Comparison of ENCODE assay signal across 8 cellular contexts in the genomic region with DNA sequence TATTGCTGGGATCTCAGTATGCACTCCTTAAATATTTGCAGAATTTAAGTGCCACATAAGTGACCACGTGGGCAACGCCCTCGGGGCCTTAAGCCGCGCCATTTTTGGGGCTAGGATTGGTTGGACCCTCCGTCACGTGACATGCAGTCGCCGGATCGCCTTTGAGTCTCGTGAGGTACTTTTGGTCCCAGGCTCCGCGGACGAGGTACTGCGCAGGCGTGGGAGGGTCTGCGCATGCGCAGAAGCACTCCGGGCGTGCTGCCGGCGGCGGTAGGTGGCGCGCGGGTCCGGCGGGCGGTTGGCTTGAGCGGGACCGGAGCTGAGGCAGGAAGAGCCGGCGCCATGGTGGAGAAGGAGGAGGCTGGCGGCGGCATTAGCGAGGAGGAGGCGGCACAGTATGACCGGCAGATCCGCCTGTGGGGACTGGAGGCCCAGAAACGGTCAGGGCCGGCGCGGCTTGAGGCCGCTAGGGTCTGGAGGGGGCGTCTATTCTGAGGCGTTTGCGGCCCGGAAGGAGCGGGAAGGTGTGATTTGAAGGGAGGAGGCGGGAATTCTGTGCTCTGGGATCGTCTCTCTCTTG. TPM values are rescaled to one million over a fixed set of nuclear protein-coding genes. Genes with fewer than 3 reads are reported as not detected.
A peak's percentile ranks its signal among the peaks of the same experiment; 100 is the strongest.
DNase-seq lines count a peak whose midpoint lies in the region; TF ChIP-seq lines count a peak whose summit lies in the region.

A gene (plus strand): TSS at position 247 of the 580 bp plus-strand sequence. CDS start 96 bp downstream, at position 343.

- H3K27ac Mint-ChIP-seq in activated naive CD4-positive, alpha-beta T cell treated with anti-CD3 and anti-CD28 coated beads, Interleukin-2, amount 10 ng/mL, durations not matched to agents 7 days and 5 days, result peak within 1 kb of the TSS; percentile 95

- H3K4me3 Mint-ChIP-seq in activated naive CD4-positive, alpha-beta T cell treated with anti-CD3 and anti-CD28 coated beads, Interleukin-2, amount 10 ng/mL, durations not matched to agents 7 days and 5 days, result peak within 1 kb of the TSS; percentile 98

- peak within 1 kb of the TSS; percentile 94 for H3K4me3 ChIP-seq in HFF-Myc (replicated peaks; ENCODE audit: low read depth, low read length)

- peaks cover 53% of the 10 kb centered on the region for H3K4me1 Mint-ChIP-seq in activated naive CD4-positive, alpha-beta T cell treated with anti-CD3 and anti-CD28 coated beads, Interleukin-2, amount 10 ng/mL, durations not matched to agents 7 days and 5 days

- DNase-seq in GM04503 (ENCODE audit: low read depth) (peak; percentile 85), HFF-Myc (ENCODE audit: extremely low read depth, low read depth) (peak; percentile 98), NAMALWA (ENCODE audit: low spot score) (peak; percentile 99), SK-N-DZ (ENCODE audit: low spot score) (peak; percentile 96), germinal center (ENCODE audit: low spot score) (peak; percentile 98), non-pigmented ciliary epithelial cell (ENCODE audit: low read depth) (peak; percentile 92), superior temporal gyrus (ENCODE audit: extremely low spot score) (peak; percentile 94)
- DNase-seq in activated naive CD4-positive, alpha-beta T cell treated with anti-CD3 and anti-CD28 coated beads, Interleukin-2, amount 10 ng/mL, durations not matched to agents 7 days and 5 days, result peak; percentile 92

- CTCF ChIA-PET in activated naive CD4-positive, alpha-beta T cell treated with anti-CD3 and anti-CD28 coated beads, Interleukin-2, amount 10 ng/mL, durations not matched to agents 7 days and 5 days (lab: Charles Lee), result interaction anchor here (0.8 to 3.2 kb wide), 14 partner anchors 11 to 139 kb away, joined by 3 to 17 read pairs (median 5); a partner anchor contains a TSS

- peaks cover 7% of the 10 kb centered on the region for H3K27me3 Mint-ChIP-seq in activated naive CD4-positive, alpha-beta T cell treated with anti-CD3 and anti-CD28 coated beads, Interleukin-2, amount 10 ng/mL, durations not matched to agents 7 days and 5 days

- H3K9me3 Mint-ChIP-seq in activated naive CD4-positive, alpha-beta T cell treated with anti-CD3 and anti-CD28 coated beads, Interleukin-2, amount 10 ng/mL, durations not matched to agents 7 days and 5 days, result peaks cover 3% of the 10 kb centered on the region

- peak; percentile 52 for TF ChIP-seq CTCF in HFF-Myc (IDR thresholded peaks at IDR 0.05; ENCODE audit: low read depth, low read length, missing control alignments)

- peaks cover 40% of the 10 kb centered on the region for H3K36me3 Mint-ChIP-seq in activated naive CD4-positive, alpha-beta T cell treated with anti-CD3 and anti-CD28 coated beads, Interleukin-2, amount 10 ng/mL, durations not matched to agents 7 days and 5 days

RNA-seq across cellular contexts. Expression of the gene that starts here (rescaled TPM):
- 168 and 204 TPM in 2 replicates for polyA plus RNA-seq in SK-N-DZ (2014; cell fraction: cytosol; rRNA removed)
- polyA plus RNA-seq in SK-N-DZ (2014; cell fraction: nucleus; rRNA removed), result 60.9 and 65.5 TPM in 2 replicates

Comparison
In these comparisons a context has a peak if more than half of its experiments do, and no peak if none do; other contexts are left out.
1. Peak in every context shown above with its lines: DNase-seq and H3K4me3 ChIP-seq.